28 cellular contexts compared by ENCODE assay signal in the genomic region with DNA sequence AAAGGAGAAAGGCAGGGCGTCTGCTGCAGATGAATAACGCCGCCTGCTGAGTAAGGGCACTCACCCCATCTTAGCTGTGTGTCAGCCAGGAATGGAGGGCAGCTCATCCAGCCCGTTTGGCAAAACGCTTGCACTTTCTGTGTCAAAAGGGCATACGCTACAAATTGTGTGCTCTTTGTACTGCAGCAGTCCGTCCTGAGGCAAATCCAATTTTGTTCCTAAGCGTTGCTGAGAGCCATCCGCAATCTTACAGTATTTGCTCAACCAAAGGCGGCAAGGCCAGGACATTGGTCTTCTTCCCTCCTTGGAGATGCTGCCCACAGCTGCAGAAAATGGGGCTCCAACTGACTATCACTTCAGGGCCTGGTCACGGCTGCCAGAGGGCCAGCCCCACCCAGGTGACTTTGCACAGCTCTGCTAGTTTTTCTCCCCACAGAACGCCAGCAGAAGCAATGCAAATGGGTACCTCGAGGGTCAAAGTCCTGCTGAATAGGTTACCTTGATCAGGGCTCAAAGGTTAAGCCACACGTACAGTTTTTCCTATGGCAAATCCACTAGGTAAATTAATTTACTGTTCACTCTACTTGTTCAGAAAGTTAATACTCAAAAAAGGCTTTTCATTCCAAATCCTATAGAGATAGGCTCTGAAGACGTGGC. TPM values are rescaled to one million over a fixed set of nuclear protein-coding genes. Genes with fewer than 3 reads are reported as not detected.
DNase-seq lines count a peak whose midpoint lies in the region; ATAC-seq, FAIRE-seq and TF ChIP-seq lines count a peak whose summit lies in the region.
"Had no signal": no experiment of that assay in that cellular context is flagged by ENCODE, and none has a peak within 500 bp of the region (broad histone marks: within the 10 kb centered on the region; RNA-seq: fewer than 3 reads in every experiment).

No MANE protein-coding gene starts in this region.

- H3K27me3 ChIP-seq in bronchial epithelial cell (ENCODE audit: control insufficient read depth, insufficient read depth, low read length) (no peaks in the 10 kb centered on the region), subcutaneous abdominal adipose tissue (ENCODE audit: control insufficient read depth in 5 of 5, insufficient read depth in 4 of 5, low read length in 5 of 5) (no peaks in the 10 kb centered on the region), foreskin keratinocyte (no peaks in the 10 kb centered on the region)
- H3K27me3 ChIP-seq: BE2C, left lung, SJSA1, vagina had no signal

- H3K36me3 ChIP-seq in bronchial epithelial cell (ENCODE audit: control insufficient read depth, insufficient read depth, low read length) (no peaks in the 10 kb centered on the region), kidney (ENCODE audit: control insufficient read depth in 1 of 2, insufficient read depth in 2 of 2, low read length in 2 of 2) (peaks cover 0 to 2% of the 10 kb centered on the region in 2 donors), subcutaneous abdominal adipose tissue (ENCODE audit: control insufficient read depth in 5 of 5, insufficient read depth in 5 of 5, low read length in 5 of 5) (peaks cover 0 to 22% (median 18%) of the 10 kb centered on the region in 5 donors)
- H3K36me3 ChIP-seq: BE2C had no signal

- H3K4me1 ChIP-seq in kidney (ENCODE audit: control insufficient read depth in 1 of 2, insufficient read depth in 1 of 2, low read depth in 1 of 2, low read length in 2 of 2) (peaks cover 9 to 11% of the 10 kb centered on the region in 2 donors), subcutaneous abdominal adipose tissue (ENCODE audit: control insufficient read depth in 5 of 5, insufficient read depth in 5 of 5, low read length in 5 of 5) (peaks cover 10 to 42% (median 36%) of the 10 kb centered on the region in 5 donors), foreskin keratinocyte (no peaks in the 10 kb centered on the region)
- H3K4me1 ChIP-seq: BE2C had no signal

- H3K4me3 ChIP-seq in bronchial epithelial cell (ENCODE audit: low read depth, low read length) (no peak overlapping the region), kidney (ENCODE audit: low read length in 2 of 2) (no peak overlapping the region), subcutaneous abdominal adipose tissue (ENCODE audit: low read depth in 1 of 5, low read length in 5 of 5) (no peak overlapping the region)
- H3K4me3 ChIP-seq: A549, left lung, mucosa of descending colon, SJSA1, vagina had no signal

- no peak for ATAC-seq in foreskin keratinocyte
- ATAC-seq: A549, left lung, mucosa of descending colon, PC-3, T-helper 17 cell, WTC11 had no signal

- H3K9me3 ChIP-seq in kidney (ENCODE audit: control insufficient read depth in 1 of 2, low read length in 2 of 2) (no peaks in the 10 kb centered on the region), subcutaneous abdominal adipose tissue (ENCODE audit: control insufficient read depth in 5 of 5, low read length in 5 of 5) (no peaks in the 10 kb centered on the region)
- H3K9me3 ChIP-seq: A549, BE2C, left lung, mucosa of descending colon, SJSA1, vagina had no signal

- intact Hi-C loops in kidney (cut with DNase I) = no loop called here
- intact Hi-C loops in posterior vena cava (cut with DNase I) = no loop called here

- DNase-seq in activated CD8-positive, alpha-beta memory T cell treated with anti-CD3 and anti-CD28 coated beads for 24 hours = peak; percentile 35
- DNase-seq in activated CD8-positive, alpha-beta memory T cell treated with anti-CD3 and anti-CD28 coated beads, Interleukin-2, amount 50 U/mL, for 48 hours = no peak
- no peak for DNase-seq in bronchial epithelial cell (ENCODE audit: low read depth)
- DNase-seq in kidney = peak; percentile 19
- no peak for DNase-seq in foreskin keratinocyte
- DNase-seq in NCI-H226 = no peak
- no peak for DNase-seq in posterior vena cava (ENCODE audit: low spot score)
- DNase-seq: activated CD4-positive, alpha-beta T cell treated with anti-CD3 and anti-CD28 coated beads, Interleukin-2, amount 50 U/mL, for 48 hours; activated naive CD4-positive, alpha-beta T cell treated with Interleukin-2 at 50 U/mL for 16 hours; activated T-cell treated with anti-CD3 and anti-CD28 coated beads for 4 hours; amniotic stem cell; BE2C; COR-L47; effector memory CD4-positive, alpha-beta T cell; HFFc6; left lung; MM.1S; mucosa of descending colon; NCI-H1436 treated with DMSO at 0.1 percent for 48 hours; PC-3; stimulated activated CD4-positive, alpha-beta T cell treated with anti-CD3 and anti-CD28 coated beads, Interleukin-12 subunit alpha, Interleukin-12 subunit beta, amount 100 ng/mL, for 4 hours; stimulated activated CD8-positive, alpha-beta memory T cell treated with anti-CD3 and anti-CD28 coated beads, Interleukin-4, amount 100 ng/mL, for 48 hours; T-helper 17 cell had no signal

- H3K27ac ChIP-seq in kidney (ENCODE audit: low read depth in 2 of 2, low read length in 2 of 2) (peak overlapping the region in 1 of 2 donors; percentile 7), subcutaneous abdominal adipose tissue (ENCODE audit: low read depth, low read length) (peak overlapping the region; percentile 69), foreskin keratinocyte (no peak overlapping the region)
- H3K27ac ChIP-seq: A549, left lung, SJSA1, vagina had no signal

- TF ChIP-seq CTCF in bronchial epithelial cell (IDR thresholded peaks at IDR 0.05; ENCODE audit: insufficient read depth, low read length, severe bottlenecking) = no peak
- no peak for TF ChIP-seq CTCF in kidney (IDR thresholded peaks at IDR 0.05; ENCODE audit: borderline replicate concordance, extremely low read depth, insufficient read depth)
- no peak for TF ChIP-seq CTCF in foreskin keratinocyte (conservative IDR thresholded peaks at IDR 0.05)

- H3K9ac ChIP-seq in kidney (ENCODE audit: low read length in 2 of 2) (no peak overlapping the region), subcutaneous abdominal adipose tissue (ENCODE audit: low read length in 5 of 5) (peak overlapping the region in 1 of 5 donors; percentile 38)

- FAIRE-seq in bronchial epithelial cell (lab: Jason Lieb, UNC) (peak; percentile 13), kidney (lab: Jason Lieb, UNC) (no peak)
- FAIRE-seq: A549 had no signal

RNA-seq across cellular contexts. Expression of a gene that starts 23.4 kb away (rescaled TPM):
- total RNA-seq in bronchial epithelial cell (4.5 and 7.0 TPM in 2 replicates), kidney (41.4 TPM), foreskin keratinocyte (14.7 and 15.8 TPM in 2 replicates), posterior vena cava (10 to 100 TPM; 37.4 to 52.3 TPM)
- polyA plus RNA-seq in kidney (ENCODE audit: insufficient read depth, low read depth, low replicate concordance) (39.3 TPM), foreskin keratinocyte (23.0 and 26.9 TPM in 2 replicates)

RNA-seq across cellular contexts. Expression of a gene that starts 23.8 kb away (rescaled TPM):
- 83.2 and 88.2 TPM in 2 replicates for total RNA-seq in bronchial epithelial cell
- 104 TPM for total RNA-seq in kidney
- 44.9 TPM for polyA plus RNA-seq in kidney (ENCODE audit: insufficient read depth, low read depth, low replicate concordance)
- total RNA-seq in foreskin keratinocyte = 58.2 and 64.9 TPM in 2 replicates
- polyA plus RNA-seq in foreskin keratinocyte = 19.4 and 21.9 TPM in 2 replicates
- total RNA-seq in posterior vena cava = 10 to 100 TPM; 55.1 to 56.4 TPM

Comparison
In these comparisons a context has a peak if more than half of its experiments do, and no peak if none do; other contexts are left out.
1. DNase-seq: peak in activated CD8-positive, alpha-beta memory T cell treated with anti-CD3 and anti-CD28 coated beads for 24 hours (single experiment) and kidney (single experiment); none in activated CD8-positive, alpha-beta memory T cell treated with anti-CD3 and anti-CD28 coated beads, Interleukin-2, amount 50 U/mL, for 48 hours (single experiment), bronchial epithelial cell (single experiment), foreskin keratinocyte (0 of 2), NCI-H226 (single experiment) and posterior vena cava (single experiment).